ENCODE assay signal across 1 cellular context in the genomic region with DNA sequence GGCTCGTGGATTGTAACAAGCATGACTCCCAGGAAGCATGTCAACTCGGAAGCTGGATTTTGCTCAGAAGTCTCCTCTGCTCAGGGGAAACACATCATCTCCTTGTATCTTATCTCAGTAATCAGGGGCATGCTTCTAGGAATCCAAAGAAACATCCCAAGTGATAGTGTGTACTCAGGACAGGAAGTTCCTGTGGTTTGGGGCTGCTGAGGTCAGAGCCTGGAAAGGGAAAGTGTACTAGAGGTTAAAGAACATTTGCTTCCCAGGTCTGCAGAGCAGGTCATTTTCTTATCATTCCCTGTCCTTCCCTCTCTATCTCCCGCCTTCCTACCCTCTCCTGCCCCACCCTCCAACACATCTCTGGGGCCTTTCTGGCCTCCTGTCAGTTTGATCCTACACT.
TF ChIP-seq lines count a peak whose summit lies in the region.

No MANE protein-coding gene starts in this region.

TF ChIP-seq in WTC11, 78 proteins besides CTCF, POLR2A, EP300 and RAD21 (continued from another document):
- TF ChIP-seq, protein P1, sequence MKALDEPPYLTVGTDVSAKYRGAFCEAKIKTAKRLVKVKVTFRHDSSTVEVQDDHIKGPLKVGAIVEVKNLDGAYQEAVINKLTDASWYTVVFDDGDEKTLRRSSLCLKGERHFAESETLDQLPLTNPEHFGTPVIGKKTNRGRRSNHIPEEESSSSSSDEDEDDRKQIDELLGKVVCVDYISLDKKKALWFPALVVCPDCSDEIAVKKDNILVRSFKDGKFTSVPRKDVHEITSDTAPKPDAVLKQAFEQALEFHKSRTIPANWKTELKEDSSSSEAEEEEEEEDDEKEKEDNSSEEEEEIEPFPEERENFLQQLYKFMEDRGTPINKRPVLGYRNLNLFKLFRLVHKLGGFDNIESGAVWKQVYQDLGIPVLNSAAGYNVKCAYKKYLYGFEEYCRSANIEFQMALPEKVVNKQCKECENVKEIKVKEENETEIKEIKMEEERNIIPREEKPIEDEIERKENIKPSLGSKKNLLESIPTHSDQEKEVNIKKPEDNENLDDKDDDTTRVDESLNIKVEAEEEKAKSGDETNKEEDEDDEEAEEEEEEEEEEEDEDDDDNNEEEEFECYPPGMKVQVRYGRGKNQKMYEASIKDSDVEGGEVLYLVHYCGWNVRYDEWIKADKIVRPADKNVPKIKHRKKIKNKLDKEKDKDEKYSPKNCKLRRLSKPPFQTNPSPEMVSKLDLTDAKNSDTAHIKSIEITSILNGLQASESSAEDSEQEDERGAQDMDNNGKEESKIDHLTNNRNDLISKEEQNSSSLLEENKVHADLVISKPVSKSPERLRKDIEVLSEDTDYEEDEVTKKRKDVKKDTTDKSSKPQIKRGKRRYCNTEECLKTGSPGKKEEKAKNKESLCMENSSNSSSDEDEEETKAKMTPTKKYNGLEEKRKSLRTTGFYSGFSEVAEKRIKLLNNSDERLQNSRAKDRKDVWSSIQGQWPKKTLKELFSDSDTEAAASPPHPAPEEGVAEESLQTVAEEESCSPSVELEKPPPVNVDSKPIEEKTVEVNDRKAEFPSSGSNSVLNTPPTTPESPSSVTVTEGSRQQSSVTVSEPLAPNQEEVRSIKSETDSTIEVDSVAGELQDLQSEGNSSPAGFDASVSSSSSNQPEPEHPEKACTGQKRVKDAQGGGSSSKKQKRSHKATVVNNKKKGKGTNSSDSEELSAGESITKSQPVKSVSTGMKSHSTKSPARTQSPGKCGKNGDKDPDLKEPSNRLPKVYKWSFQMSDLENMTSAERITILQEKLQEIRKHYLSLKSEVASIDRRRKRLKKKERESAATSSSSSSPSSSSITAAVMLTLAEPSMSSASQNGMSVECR (CRISPR knock-in tag; IDR thresholded peaks at IDR 0.05; ENCODE audit: borderline replicate concordance): no peak
- TF ChIP-seq, protein P2, sequence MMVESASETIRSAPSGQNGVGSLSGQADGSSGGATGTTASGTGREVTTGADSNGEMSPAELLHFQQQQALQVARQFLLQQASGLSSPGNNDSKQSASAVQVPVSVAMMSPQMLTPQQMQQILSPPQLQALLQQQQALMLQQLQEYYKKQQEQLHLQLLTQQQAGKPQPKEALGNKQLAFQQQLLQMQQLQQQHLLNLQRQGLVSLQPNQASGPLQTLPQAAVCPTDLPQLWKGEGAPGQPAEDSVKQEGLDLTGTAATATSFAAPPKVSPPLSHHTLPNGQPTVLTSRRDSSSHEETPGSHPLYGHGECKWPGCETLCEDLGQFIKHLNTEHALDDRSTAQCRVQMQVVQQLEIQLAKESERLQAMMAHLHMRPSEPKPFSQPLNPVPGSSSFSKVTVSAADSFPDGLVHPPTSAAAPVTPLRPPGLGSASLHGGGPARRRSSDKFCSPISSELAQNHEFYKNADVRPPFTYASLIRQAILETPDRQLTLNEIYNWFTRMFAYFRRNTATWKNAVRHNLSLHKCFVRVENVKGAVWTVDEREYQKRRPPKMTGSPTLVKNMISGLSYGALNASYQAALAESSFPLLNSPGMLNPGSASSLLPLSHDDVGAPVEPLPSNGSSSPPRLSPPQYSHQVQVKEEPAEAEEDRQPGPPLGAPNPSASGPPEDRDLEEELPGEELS (CRISPR knock-in tag; IDR thresholded peaks at IDR 0.05): no peak
- TF ChIP-seq, protein P3, sequence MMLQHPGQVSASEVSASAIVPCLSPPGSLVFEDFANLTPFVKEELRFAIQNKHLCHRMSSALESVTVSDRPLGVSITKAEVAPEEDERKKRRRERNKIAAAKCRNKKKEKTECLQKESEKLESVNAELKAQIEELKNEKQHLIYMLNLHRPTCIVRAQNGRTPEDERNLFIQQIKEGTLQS (CRISPR knock-in tag; conservative IDR thresholded peaks at IDR 0.05): no peak
- TF ChIP-seq JUN (CRISPR knock-in tag; IDR thresholded peaks at IDR 0.05): no peak
- TF ChIP-seq, protein P4, sequence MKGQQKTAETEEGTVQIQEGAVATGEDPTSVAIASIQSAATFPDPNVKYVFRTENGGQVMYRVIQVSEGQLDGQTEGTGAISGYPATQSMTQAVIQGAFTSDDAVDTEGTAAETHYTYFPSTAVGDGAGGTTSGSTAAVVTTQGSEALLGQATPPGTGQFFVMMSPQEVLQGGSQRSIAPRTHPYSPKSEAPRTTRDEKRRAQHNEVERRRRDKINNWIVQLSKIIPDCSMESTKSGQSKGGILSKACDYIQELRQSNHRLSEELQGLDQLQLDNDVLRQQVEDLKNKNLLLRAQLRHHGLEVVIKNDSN (CRISPR knock-in tag; IDR thresholded peaks at IDR 0.05): no peak
- no peak for TF ChIP-seq ESRRA (CRISPR knock-in tag; IDR thresholded peaks at IDR 0.05; ENCODE audit: borderline replicate concordance)
- TF ChIP-seq NFYB (CRISPR knock-in tag; conservative IDR thresholded peaks at IDR 0.05; ENCODE audit: low read depth): no peak
- TF ChIP-seq ZNF423 (CRISPR knock-in tag; IDR thresholded peaks at IDR 0.05): no peak
